In genomic region chr4:35725131-35725530, GRCh38 we compare ENCODE assay signal across 13 cellular contexts.
DNase-seq lines count a peak whose midpoint lies in the region; ATAC-seq and TF ChIP-seq lines count a peak whose summit lies in the region.
"Had no signal": no experiment of that assay in that cellular context is flagged by ENCODE, and none has a peak within 500 bp of the region (broad histone marks: within the 10 kb centered on the region; RNA-seq: fewer than 3 reads in every experiment).

No MANE protein-coding gene starts in this region.

- H3K56ac ChIP-seq in mesendoderm (ENCODE audit: low read length) = no peak overlapping the region

- H3K79me2 ChIP-seq in mesendoderm (ENCODE audit: control insufficient read depth, insufficient read depth, low read length) = no peaks in the 10 kb centered on the region

- no peak overlapping the region for H3K9ac ChIP-seq in mesendoderm (ENCODE audit: low read length)

- H3K4me3 ChIP-seq in mesendoderm (ENCODE audit: low read length) (no peak overlapping the region), spleen (no peak overlapping the region), heart left ventricle (no peak overlapping the region)
- H3K4me3 ChIP-seq: MG63, thoracic aorta had no signal

- no peaks in the 10 kb centered on the region for H3K27me3 ChIP-seq in mesendoderm (ENCODE audit: insufficient read depth, low read length, poor library complexity)
- H3K27me3 ChIP-seq in spleen (replicated peaks in 1 of 7) = no peaks in the 10 kb centered on the region
- H3K27me3 ChIP-seq in heart left ventricle = no peaks in the 10 kb centered on the region
- H3K27me3 ChIP-seq: MG63 had no signal

- ATAC-seq in GM18867 (IDR thresholded peaks at IDR 0.05; ENCODE audit: unreplicated experiment) (peak; percentile 67), HG03175 (IDR thresholded peaks at IDR 0.05; ENCODE audit: unreplicated experiment) (peak; percentile 57), Right ventricle myocardium inferior (no peak), heart left ventricle (no peak)
- ATAC-seq: activated T-helper 17 cell treated with anti-CD3 and anti-CD28 coated beads, Interleukin-2, amount 50 U/mL, for 72 hours had no signal

- H3K27ac ChIP-seq in mesendoderm (ENCODE audit: low read depth, low read length) (no peak overlapping the region), spleen (no peak overlapping the region), heart left ventricle (no peak overlapping the region)
- H3K27ac ChIP-seq: thoracic aorta had no signal

- H3K79me1 ChIP-seq in mesendoderm (ENCODE audit: low read length) = no peaks in the 10 kb centered on the region

- DNase-seq in RPMI8226 (peak; percentile 7), mesendoderm (peak; percentile 66), spleen (no peak), Right ventricle myocardium inferior (ENCODE audit: missing footprints) (no peak), NCI-H1436 treated with DMSO at 0.1 percent for 48 hours (lab: John Stamatoyannopoulos, UW) (no peak), heart left ventricle (no peak)
- DNase-seq: activated CD4-positive, alpha-beta T cell treated with anti-CD3 and anti-CD28 coated beads, Interleukin-2, amount 50 U/mL, for 4 hours; MG63; occipital lobe had no signal

- no peaks in the 10 kb centered on the region for H3K9me3 ChIP-seq in spleen
- H3K9me3 ChIP-seq in heart left ventricle = peaks cover 0 to 7% (median 0%) of the 10 kb centered on the region in 12 donors
- H3K9me3 ChIP-seq: MG63, thoracic aorta had no signal

- no peak overlapping the region for H2BK5ac ChIP-seq in mesendoderm (ENCODE audit: low read length)

- no peak overlapping the region for H3K4ac ChIP-seq in mesendoderm (ENCODE audit: low read depth, low read length)

- H4K8ac ChIP-seq in mesendoderm (ENCODE audit: low read depth, low read length) = no peak overlapping the region

- H3K18ac ChIP-seq in mesendoderm (ENCODE audit: low read length) = no peak overlapping the region

- peak in 1 of 11 experiments; percentile 15 for TF ChIP-seq CTCF in spleen (IDR thresholded peaks at IDR 0.05 in 8 of 11, conservative IDR thresholded peaks at IDR 0.05 in 3 of 11)
- no peak for TF ChIP-seq CTCF in heart left ventricle (IDR thresholded peaks at IDR 0.05)

- intact Hi-C loops in spleen (cut with DNase I; ENCODE audit: low total_unique reads) (no loop called here), Right ventricle myocardium inferior (cut with DNase I) (no loop called here), heart left ventricle (cut with DNase I) (no loop called here)

- no peak overlapping the region for H2BK15ac ChIP-seq in mesendoderm (replicated peaks; ENCODE audit: low read depth)

- H3K23ac ChIP-seq in mesendoderm (ENCODE audit: low read length) = no peak overlapping the region

- H3K4me1 ChIP-seq in mesendoderm (ENCODE audit: control insufficient read depth, low read depth, low read length) (no peaks in the 10 kb centered on the region), spleen (no peaks in the 10 kb centered on the region), heart left ventricle (no peaks in the 10 kb centered on the region)

- H4K5ac ChIP-seq in mesendoderm (ENCODE audit: low read length) = no peak overlapping the region

- H2BK120ac ChIP-seq in mesendoderm (ENCODE audit: low read depth, low read length) = no peak overlapping the region

- no peak for TF ChIP-seq POLR2A in spleen (IDR thresholded peaks at IDR 0.05)
- no peak for TF ChIP-seq POLR2A in heart left ventricle (IDR thresholded peaks at IDR 0.05)

- WGBS in mesendoderm (ENCODE audit: extremely low coverage, insufficient coverage, low lambda C conversion rate) = no CpG with 5 or more reads among the region's 1 CpG
- 60 to 97% (median 82%) methylated on average over 1 of the region's 1 CpG for WGBS in spleen, 5 donors
- WGBS in heart left ventricle, 4 donors = 83 to 93% (median 86%) methylated on average over 1 of the region's 1 CpG

- H2AK5ac ChIP-seq in mesendoderm (ENCODE audit: low read length) = no peak overlapping the region

- no peaks in the 10 kb centered on the region for H3K36me3 ChIP-seq in mesendoderm (ENCODE audit: control insufficient read depth, insufficient read depth, low read length)
- H3K36me3 ChIP-seq in spleen = no peaks in the 10 kb centered on the region
- no peaks in the 10 kb centered on the region for H3K36me3 ChIP-seq in heart left ventricle
- H3K36me3 ChIP-seq: MG63, thoracic aorta had no signal

- H3K4me2 ChIP-seq in mesendoderm (ENCODE audit: low read length) = no peak overlapping the region

Comparison
In these comparisons a context has a peak if more than half of its experiments do, and no peak if none do; other contexts are left out.
1. ATAC-seq: peak in GM18867 (single experiment) and HG03175 (single experiment); none in Right ventricle myocardium inferior (single experiment) and heart left ventricle (0 of 4).
2. DNase-seq: peak in RPMI8226 (single experiment) and mesendoderm (single experiment); none in spleen (single experiment), Right ventricle myocardium inferior (single experiment), NCI-H1436 treated with DMSO at 0.1 percent for 48 hours (single experiment) and heart left ventricle (0 of 5).